ENCODE assay signal across 8 cellular contexts in the genomic region with DNA sequence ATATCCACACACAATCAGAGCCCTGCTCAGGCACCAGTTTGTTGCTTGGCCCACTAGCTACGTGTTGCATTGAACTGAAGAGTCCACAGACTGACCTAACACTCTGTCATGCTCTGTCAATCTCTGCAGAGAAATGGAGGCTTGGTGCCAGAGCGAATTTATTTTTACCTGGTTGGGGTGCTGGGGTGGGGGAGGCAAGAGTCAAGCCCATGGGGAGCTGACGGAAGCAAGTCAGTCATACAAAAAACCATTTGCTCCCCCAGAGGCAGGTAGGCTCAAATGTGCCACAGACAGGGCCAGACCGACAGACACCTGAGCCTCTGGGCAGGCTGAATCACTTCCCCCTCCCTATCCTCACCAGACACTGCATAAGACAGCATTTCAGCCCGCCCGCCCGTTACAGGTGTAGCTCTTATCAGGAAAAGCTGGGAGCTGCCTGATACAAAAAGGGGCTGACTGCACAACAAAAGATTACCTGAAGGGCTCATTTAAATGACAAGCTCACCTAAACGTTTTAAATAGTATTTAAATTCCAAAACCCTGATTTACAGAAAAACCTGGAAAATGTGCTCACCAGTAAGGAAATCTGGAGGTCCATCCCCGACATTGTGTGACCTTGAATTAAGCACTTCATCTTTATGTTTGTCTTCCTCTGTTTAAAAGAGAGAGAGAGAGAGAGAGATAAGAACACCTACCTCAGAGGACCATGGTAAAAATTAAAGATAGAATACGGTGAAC. TPM values are rescaled to one million over a fixed set of nuclear protein-coding genes. Genes with fewer than 3 reads are reported as not detected.
A peak's percentile ranks its signal among the peaks of the same experiment; 100 is the strongest.
DNase-seq lines count a peak whose midpoint lies in the region; ATAC-seq, FAIRE-seq and TF ChIP-seq lines count a peak whose summit lies in the region.

No MANE protein-coding gene starts in this region.

- H3K4me2 ChIP-seq in H1 (ENCODE audit: insufficient read depth in 1 of 2, low read depth in 2 of 2, low read length in 2 of 2) = peak overlapping the region; percentile 83 to 100

- peaks cover 56% of the 10 kb centered on the region for H3K4me1 Mint-ChIP-seq in activated CD4-positive, alpha-beta memory T cell treated with anti-CD3 and anti-CD28 coated beads, Interleukin-2, amount 10 ng/mL, durations not matched to agents 7 days and 5 days
- H3K4me1 Mint-ChIP-seq in natural killer cell = peaks cover 62 to 64% of the 10 kb centered on the region in 2 donors

- H3K27me3 ChIP-seq in H1 (replicated peaks in 1 of 4; ENCODE audit: control insufficient read depth in 3 of 4, extremely low read depth in 1 of 4, insufficient read depth in 3 of 4, low read length in 3 of 4) = no peaks in the 10 kb centered on the region
- H3K27me3 ChIP-seq in thymus (ENCODE audit: control insufficient read depth, insufficient read depth) = no peaks in the 10 kb centered on the region

- H3K14ac ChIP-seq in H1 (ENCODE audit: insufficient read length) = no peak overlapping the region

- H3K36me3 Mint-ChIP-seq in activated CD4-positive, alpha-beta memory T cell treated with anti-CD3 and anti-CD28 coated beads, Interleukin-2, amount 10 ng/mL, durations not matched to agents 7 days and 5 days (ENCODE audit: low read depth) = peaks cover 55% of the 10 kb centered on the region
- peaks cover 15% of the 10 kb centered on the region for H3K36me3 Mint-ChIP-seq in natural killer cell

- H2BK5ac ChIP-seq in H1 (ENCODE audit: low read depth, low read length) = peak overlapping the region; percentile 100

- H3K9me3 ChIP-seq in H1 (ENCODE audit: insufficient read depth in 2 of 2, low read depth in 1 of 2, low read length in 1 of 2) (no peaks in the 10 kb centered on the region), thymus (ENCODE audit: control insufficient read depth) (no peaks in the 10 kb centered on the region)

- CTCF ChIA-PET in activated CD4-positive, alpha-beta memory T cell treated with anti-CD3 and anti-CD28 coated beads, Interleukin-2, amount 10 ng/mL, durations not matched to agents 7 days and 5 days (lab: Charles Lee) = interaction anchor here (0.8 to 12.9 kb wide), 10 partner anchors 10 to 173 kb away, joined by 3 to 147 read pairs (median 5); a partner anchor contains a TSS
- CTCF ChIA-PET in H1 (lab: Charles Lee; ENCODE audit: partially characterized antibody) = interaction anchor here (0.8 to 7.4 kb wide), 12 partner anchors 9 to 172 kb away, joined by 3 to 85 read pairs (median 5); a partner anchor contains a TSS

- peak; percentile 45 to 69; a peak in 2 of 3 replicates for TF ChIP-seq POLR2A in H1 (IDR thresholded peaks at IDR 0.05; ENCODE audit: control extremely low read depth in 1 of 2, low read depth in 2 of 2, low read length in 2 of 2)

- no peaks in the 10 kb centered on the region for H3K79me1 ChIP-seq in H1 (ENCODE audit: low read depth, low read length)

- FAIRE-seq in H1 (lab: Jason Lieb, UNC) = peak; percentile 57

- peak overlapping the region; percentile 100 for H3K27ac Mint-ChIP-seq in activated CD4-positive, alpha-beta memory T cell treated with anti-CD3 and anti-CD28 coated beads, Interleukin-2, amount 10 ng/mL, durations not matched to agents 7 days and 5 days
- H3K27ac Mint-ChIP-seq in natural killer cell = peak overlapping the region; percentile 99 to 100

- H3K27me3 Mint-ChIP-seq in activated CD4-positive, alpha-beta memory T cell treated with anti-CD3 and anti-CD28 coated beads, Interleukin-2, amount 10 ng/mL, durations not matched to agents 7 days and 5 days = no peaks in the 10 kb centered on the region
- no peaks in the 10 kb centered on the region for H3K27me3 Mint-ChIP-seq in natural killer cell (ENCODE audit: low read depth in 2 of 2)

- H2BK15ac ChIP-seq in H1 (ENCODE audit: low read length) = no peak overlapping the region

- POLR2A ChIA-PET in activated CD4-positive, alpha-beta memory T cell treated with anti-CD3 and anti-CD28 coated beads, Interleukin-2, amount 10 ng/mL, durations not matched to agents 7 days and 5 days (lab: Charles Lee) = interaction anchor here (0.6 to 15.0 kb wide), 25 partner anchors 9 to 648 kb away, joined by 3 to 856 read pairs (median 6); a partner anchor contains a TSS
- POLR2A ChIA-PET in H1 (lab: Charles Lee; ENCODE audit: partially characterized antibody) = interaction anchor here (0.6 to 32.2 kb wide), 41 partner anchors 10 to 377 kb away, joined by 3 to 1553 read pairs (median 4); a partner anchor contains a TSS

- no peak overlapping the region for H3K23ac ChIP-seq in H1 (ENCODE audit: insufficient read length)

- peak; percentile 2 to 24; a peak in 2 of 4 replicates for TF ChIP-seq RAD21 in H1 (IDR thresholded peaks at IDR 0.05 in 1 of 2, conservative IDR thresholded peaks at IDR 0.05 in 1 of 2; ENCODE audit: low read depth in 2 of 2, low read length in 2 of 2)

- TF ChIP-seq CTCF in H1 (IDR thresholded peaks at IDR 0.05; ENCODE audit: control extremely low read depth in 1 of 3, insufficient read depth in 1 of 3, low read depth in 1 of 3, low read length in 3 of 3) (no peak), natural killer cell (IDR thresholded peaks at IDR 0.05) (no peak)

- peak overlapping the region; percentile 98 for H4K5ac ChIP-seq in H1 (ENCODE audit: insufficient read length, low read depth, low read length)

- peak; percentile 76 for DNase-seq in DMS153 treated with DMSO at 0.1 percent for 48 hours (lab: John Stamatoyannopoulos, UW; ENCODE audit: unreplicated experiment)
- DNase-seq in NCI-H1436 (lab: John Stamatoyannopoulos, UW) = peak; percentile 61
- DNase-seq in activated CD4-positive, alpha-beta memory T cell treated with anti-CD3 and anti-CD28 coated beads, Interleukin-2, amount 10 ng/mL, durations not matched to agents 7 days and 5 days = peak; percentile 68
- peak; percentile 74 to 92 for DNase-seq in H1 (ENCODE audit: low read depth in 1 of 2, low spot score in 2 of 2)
- peak; percentile 41 for DNase-seq in natural killer cell
- DNase-seq in NCI-H1694 treated with DMSO at 0.1 percent for 48 hours (lab: John Stamatoyannopoulos, UW) = no peak

- H2AFZ ChIP-seq in H1 (ENCODE audit: low read length) = no peak overlapping the region

- intact Hi-C loops in natural killer cell (cut with micrococcal nuclease) = loop anchor here (5.0 kb wide), 2 partner anchors 207 to 258 kb away; a partner anchor contains a TSS

- H3K27ac ChIP-seq in H1 (ENCODE audit: low read depth, low read length) = peak overlapping the region; percentile 100
- H3K27ac ChIP-seq in thymus (ENCODE audit: low read depth) = peak overlapping the region; percentile 100

- H2BK12ac ChIP-seq in H1 (ENCODE audit: low read depth, low read length) = peak overlapping the region; percentile 99

- peak overlapping the region; percentile 48; the same call in 1 of the 2 replicates for H2BK20ac ChIP-seq in H1 (ENCODE audit: low read length)

- H3K4ac ChIP-seq in H1 (replicated peaks; ENCODE audit: insufficient read length, low read depth, low read length) = peak overlapping the region; percentile 92

- H4K20me1 ChIP-seq in H1 (replicated peaks in 1 of 2; ENCODE audit: control insufficient read depth in 1 of 2, insufficient read depth in 2 of 2, low read length in 2 of 2) = peaks cover 1 to 2% of the 10 kb centered on the region in 2 experiments

- peak overlapping the region; percentile 100 for H3K18ac ChIP-seq in H1 (ENCODE audit: extremely low read depth, low read length)

- no peaks in the 10 kb centered on the region for H3K9me3 Mint-ChIP-seq in activated CD4-positive, alpha-beta memory T cell treated with anti-CD3 and anti-CD28 coated beads, Interleukin-2, amount 10 ng/mL, durations not matched to agents 7 days and 5 days
- H3K9me3 Mint-ChIP-seq in natural killer cell = no peaks in the 10 kb centered on the region

- H3K23me2 ChIP-seq in H1 (ENCODE audit: low read depth, low read length) = peaks cover 8% of the 10 kb centered on the region

- peak overlapping the region; percentile 98 for H3K4me3 Mint-ChIP-seq in activated CD4-positive, alpha-beta memory T cell treated with anti-CD3 and anti-CD28 coated beads, Interleukin-2, amount 10 ng/mL, durations not matched to agents 7 days and 5 days
- peak overlapping the region; percentile 98 for H3K4me3 Mint-ChIP-seq in natural killer cell

- no peak overlapping the region for H4K8ac ChIP-seq in H1 (ENCODE audit: extremely low read depth, insufficient read depth, low read length)

- H3K56ac ChIP-seq in H1 (replicated peaks; ENCODE audit: insufficient read length, low read depth, low read length) = peak overlapping the region; percentile 66

- H2BK120ac ChIP-seq in H1 (replicated peaks; ENCODE audit: low read depth, low read length) = peak overlapping the region; percentile 60

- peak overlapping the region; percentile 98; the same call in 1 of the 2 replicates for H2AK5ac ChIP-seq in H1 (ENCODE audit: low read depth, low read length)

- H3K4me3 ChIP-seq in H1 (ENCODE audit: extremely low read depth in 1 of 4, insufficient read depth in 2 of 4, low read depth in 3 of 4, low read length in 4 of 4) (peak overlapping the region; percentile 71 to 99 (median 91); a peak in 7 of 8 replicates), thymus (ENCODE audit: low read length) (peak overlapping the region; percentile 66)

- ATAC-seq in natural killer cell (peak in 1 of 3 donors; percentile 9), HG03135 (IDR thresholded peaks at IDR 0.05; ENCODE audit: unreplicated experiment) (no peak)

- WGBS in H1 (ENCODE audit: extremely low coverage in 1 of 2, insufficient coverage in 1 of 2, insufficient read length in 1 of 2, insufficient replicate concordance in 2 of 2, low coverage in 1 of 2, low lambda C conversion rate in 2 of 2, missing lambda C conversion rate in 1 of 2), 2 experiments = 5% methylated on average over 10 of the region's 10 CpGs; no CpG with 5 or more reads in 1 of the 2 experiments
- 45% methylated on average over 10 of the region's 10 CpGs for WGBS in thymus

- peak overlapping the region; percentile 99 for H4K91ac ChIP-seq in H1 (replicated peaks; ENCODE audit: insufficient read length, low read length)

- H3K9ac ChIP-seq in H1 (replicated peaks in 1 of 4; ENCODE audit: extremely low read depth in 1 of 4, low read depth in 3 of 4, low read length in 3 of 4) = peak overlapping the region in 3 of 4 experiments; percentile 99 to 100 (median 99); a peak in 6 of 7 replicates

- peak in 1 of 2 experiments; percentile 29; a peak in 1 of 3 replicates for TF ChIP-seq EP300 in H1 (IDR thresholded peaks at IDR 0.05; ENCODE audit: borderline replicate concordance in 1 of 2, low read depth in 2 of 2, low read length in 2 of 2)

- H3K36me3 ChIP-seq in H1 (ENCODE audit: control insufficient read depth in 2 of 4, insufficient read depth in 4 of 4, low read length in 3 of 4) (peaks cover 6 to 56% (median 18%) of the 10 kb centered on the region in 4 experiments; a peak in 7 of 8 replicates), thymus (ENCODE audit: control insufficient read depth, insufficient read depth) (peaks cover 26% of the 10 kb centered on the region)

- peaks cover 7 to 32% of the 10 kb centered on the region in 2 experiments for H3K79me2 ChIP-seq in H1 (ENCODE audit: control insufficient read depth in 1 of 2, insufficient read depth in 2 of 2, low read length in 2 of 2)

- H3K4me1 ChIP-seq in H1 (replicated peaks in 1 of 4; ENCODE audit: control insufficient read depth in 3 of 4, insufficient read depth in 4 of 4, low read length in 3 of 4) (peaks cover 6 to 15% (median 14%) of the 10 kb centered on the region in 4 experiments; a peak in 5 of 7 replicates), thymus (ENCODE audit: control insufficient read depth, insufficient read depth, low read length) (peaks cover 25% of the 10 kb centered on the region)

RNA-seq across cellular contexts. Expression of a gene that starts 2.1 kb away (rescaled TPM):
- total RNA-seq in activated CD4-positive, alpha-beta memory T cell treated with anti-CD3 and anti-CD28 coated beads, Interleukin-2, amount 10 ng/mL, durations not matched to agents 7 days and 5 days = 100 to 1,000 TPM; 475 to 483 TPM
- 493 and 511 TPM in 2 replicates for total RNA-seq in H1 (2021; fragmentation: NEBNext Ultra II Directional; extraction: Animal tissue kit (Norgen Biotek cat#: 25700))
- polyA plus RNA-seq in H1 (2011; rRNA removed) = 279 and 316 TPM in 2 replicates
- 181 TPM for polyA plus RNA-seq in H1 (2011; cell fraction: cytosol; rRNA removed)
- polyA plus RNA-seq in H1 (2011; cell fraction: nucleus; rRNA removed) = 208 TPM
- polyA plus RNA-seq in H1 (2012, experiment 1 of 2) = 451 to 481 TPM (median 460 TPM) in 4 replicates
- 526 TPM for polyA plus RNA-seq in H1 (2012, experiment 2 of 2)
- polyA plus RNA-seq in H1 (2013, experiment 1 of 2) = 268 TPM
- polyA plus RNA-seq in H1 (2013, experiment 2 of 2) = 272 TPM
- polyA minus RNA-seq in H1 (2011; rRNA and poly(A)+ RNA removed) = 108 and 124 TPM in 2 replicates
- 164 TPM for polyA minus RNA-seq in H1 (2011; cell fraction: cytosol; rRNA and poly(A)+ RNA removed)
- 102 TPM for polyA minus RNA-seq in H1 (2011; cell fraction: nucleus; rRNA and poly(A)+ RNA removed)
- total RNA-seq in natural killer cell = 100 to 1,000 TPM; 329 to 358 (median 352) TPM
- polyA plus RNA-seq in thymus = 361 TPM
